In the genomic region with DNA sequence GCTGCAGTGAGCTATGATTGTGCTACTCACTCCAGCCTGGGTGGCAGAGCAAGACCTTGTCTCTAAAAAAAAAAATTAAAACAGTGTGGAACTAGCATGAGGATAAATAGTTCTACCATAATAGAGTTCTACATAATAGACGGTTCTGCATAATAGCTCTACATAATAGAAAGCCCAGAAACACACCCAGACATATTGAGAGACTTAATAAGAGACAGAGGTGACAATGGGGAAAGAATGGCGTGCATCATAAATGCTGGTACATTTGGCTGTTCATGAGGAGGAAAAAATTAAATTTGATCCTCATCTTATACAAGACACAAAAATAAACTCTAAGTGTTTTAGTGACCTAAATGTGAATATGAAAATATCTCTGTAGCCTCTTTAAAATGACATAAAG, we compare ENCODE assay signal across 28 cellular contexts.
"Had no signal": no experiment of that assay in that cellular context is flagged by ENCODE, and none has a peak within 500 bp of the region (broad histone marks: within the 10 kb centered on the region; RNA-seq: fewer than 3 reads in every experiment).

No MANE protein-coding gene starts in this region.

- H3K9me3 ChIP-seq: gastrocnemius medialis, heart left ventricle, ovary, psoas muscle, sigmoid colon, stomach, thyroid gland, vagina had no signal

- H3K4me1 ChIP-seq: stomach had no signal

- ATAC-seq: esophagus mucosa; gastrocnemius medialis; heart left ventricle; left lobe of liver; psoas muscle; right cardiac atrium; stimulated activated effector memory CD8-positive, alpha-beta T cell treated with anti-CD3 and anti-CD28 coated beads, Interleukin-12 subunit alpha, Interleukin-12 subunit beta, amount 100 ng/mL, for 72 hours had no signal

- H3K27ac ChIP-seq: dorsolateral prefrontal cortex, epithelial cell of prostate, gastrocnemius medialis, heart left ventricle, hepatocyte, ovary, psoas muscle, sigmoid colon, stomach, thyroid gland, vagina had no signal

- H3K27me3 Mint-ChIP-seq: memory B cell had no signal

- H3K27ac Mint-ChIP-seq: endodermal cell; memory B cell; stimulated activated effector memory CD8-positive, alpha-beta T cell treated with anti-CD3 and anti-CD28 coated beads, Interleukin-12 subunit alpha, Interleukin-12 subunit beta, amount 100 ng/mL, for 72 hours had no signal

- H2AFZ ChIP-seq: hepatocyte had no signal

- H3K4me3 Mint-ChIP-seq: endodermal cell; memory B cell; nephron; stimulated activated effector memory CD8-positive, alpha-beta T cell treated with anti-CD3 and anti-CD28 coated beads, Interleukin-12 subunit alpha, Interleukin-12 subunit beta, amount 100 ng/mL, for 72 hours had no signal

- H3K4me1 Mint-ChIP-seq: memory B cell, nephron had no signal

- H3K4me2 ChIP-seq: hepatocyte had no signal

- H3K36me3 ChIP-seq: ovary, thyroid gland had no signal

- H3K4me3 ChIP-seq: dorsolateral prefrontal cortex, gastrocnemius medialis, heart left ventricle, hepatocyte, lung, ovary, psoas muscle, sigmoid colon, stomach, thyroid gland, vagina had no signal

- H3K79me2 ChIP-seq: hepatocyte had no signal

- H3K9me3 Mint-ChIP-seq: endodermal cell; memory B cell; nephron; stimulated activated effector memory CD8-positive, alpha-beta T cell treated with anti-CD3 and anti-CD28 coated beads, Interleukin-12 subunit alpha, Interleukin-12 subunit beta, amount 100 ng/mL, for 72 hours had no signal

- DNase-seq: dorsolateral prefrontal cortex; effector CD4-positive, alpha-beta T cell; endodermal cell; foreskin fibroblast; gastrocnemius medialis; heart left ventricle; kidney; nucleus accumbens; ovary; posterior cingulate gyrus; psoas muscle; right cardiac atrium; sigmoid colon; stimulated activated CD4-positive, alpha-beta T cell treated with anti-CD3 and anti-CD28 coated beads, Interleukin-2, amount 100 ng/mL, for 24 hours; stimulated activated CD4-positive, alpha-beta T cell treated with anti-CD3 and anti-CD28 coated beads, Interleukin-4, amount 100 ng/mL, for 24 hours; stimulated activated naive CD4-positive, alpha-beta T cell treated with Interleukin-2 at 50 U/mL for 16 hours; stomach; thyroid gland; trophoblast cell had no signal

- H3K27me3 ChIP-seq: dorsolateral prefrontal cortex, gastrocnemius medialis, heart left ventricle, hepatocyte, ovary, sigmoid colon, stomach, thyroid gland, vagina had no signal
